In genomic region chr20:19784511-19785172, GRCh38 we compare ENCODE assay signal across 8 cellular contexts. TPM values are rescaled to one million over a fixed set of nuclear protein-coding genes. Genes with fewer than 3 reads are reported as not detected.
DNase-seq lines count a peak whose midpoint lies in the region; ATAC-seq and TF ChIP-seq lines count a peak whose summit lies in the region.

No MANE protein-coding gene starts in this region.

- H3K27ac ChIP-seq in A673 (ENCODE audit: low read depth, low read length, poor library complexity, severe bottlenecking) = peak overlapping the region; percentile 21
- H3K27ac ChIP-seq in SJSA1 = peak overlapping the region; percentile 65
- peak overlapping the region; percentile 74 to 87 for H3K27ac ChIP-seq in lung (ENCODE audit: low read depth in 1 of 2, low read length in 1 of 2)
- H3K27ac ChIP-seq in subcutaneous abdominal adipose tissue (ENCODE audit: low read depth, low read length) = peak overlapping the region; percentile 83

- 18 to 33% methylated on average over 11 of the region's 11 CpGs for WGBS in lung, 2 donors

- peak; percentile 80 for ATAC-seq in lung (ENCODE audit: insufficient read depth, low FRiP score)
- ATAC-seq in GM18870 (IDR thresholded peaks at IDR 0.05; ENCODE audit: unreplicated experiment) = no peak

- H3K4me1 ChIP-seq in A673 (ENCODE audit: insufficient read depth, low read length, poor library complexity, severe bottlenecking) (peaks cover 33% of the 10 kb centered on the region), SJSA1 (replicated peaks) (peaks cover 46% of the 10 kb centered on the region), lung (ENCODE audit: control insufficient read depth in 2 of 2, insufficient read depth in 2 of 2, low read length in 2 of 2) (peaks cover 6 to 9% of the 10 kb centered on the region in 2 donors), subcutaneous abdominal adipose tissue (ENCODE audit: control insufficient read depth in 5 of 5, insufficient read depth in 5 of 5, low read length in 5 of 5) (peaks cover 12 to 36% (median 29%) of the 10 kb centered on the region in 5 donors)

- POLR2A ChIA-PET in A673 (lab: Charles Lee; ENCODE audit: low non-redundant PET) = interaction anchor here (0.7 kb wide), 1 partner anchor 27 kb away, joined by 3 read pairs; no protein-coding TSS in a partner anchor

- peak; percentile 89 for TF ChIP-seq CTCF in A673 (conservative IDR thresholded peaks at IDR 0.05; ENCODE audit: low read depth, low read length)
- TF ChIP-seq CTCF in GM06990 (IDR thresholded peaks at IDR 0.05; ENCODE audit: insufficient read depth, low read length, poor library complexity, severe bottlenecking) = peak; percentile 67
- peak; percentile 57 for TF ChIP-seq CTCF in NB4 (IDR thresholded peaks at IDR 0.05; ENCODE audit: low read depth, low read length)
- peak; percentile 79 for TF ChIP-seq CTCF in lung (IDR thresholded peaks at IDR 0.05; ENCODE audit: control extremely low read depth, extremely low read depth)

- intact Hi-C loops in A673 (cut with micrococcal nuclease; ENCODE audit: unreplicated experiment) = loop anchor here (1.0 to 10.0 kb wide), 2 partner anchors 90 to 211 kb away; no protein-coding TSS in a partner anchor

- TF ChIP-seq POLR2A in NB4 (IDR thresholded peaks at IDR 0.05; ENCODE audit: extremely low read depth, insufficient read length) = no peak

- no TSS peak for BruUV-seq in A673 (replicated peaks; lab: Mats Ljungman, UMichigan)

- no peaks in the 10 kb centered on the region for H3K36me3 ChIP-seq in A673 (ENCODE audit: insufficient read depth, low read length, poor library complexity, severe bottlenecking)
- no peaks in the 10 kb centered on the region for H3K36me3 ChIP-seq in GM06990 (ENCODE audit: control insufficient read depth, insufficient read depth, low read length)
- no peaks in the 10 kb centered on the region for H3K36me3 ChIP-seq in SJSA1
- no peaks in the 10 kb centered on the region for H3K36me3 ChIP-seq in lung (ENCODE audit: control insufficient read depth in 2 of 2, insufficient read depth in 2 of 2, low read length in 2 of 2)
- H3K36me3 ChIP-seq in subcutaneous abdominal adipose tissue (ENCODE audit: control insufficient read depth in 5 of 5, insufficient read depth in 5 of 5, low read length in 5 of 5) = no peaks in the 10 kb centered on the region

- peak; percentile 91 for DNase-seq in A673 (ENCODE audit: low spot score)
- DNase-seq in GM06990 (ENCODE audit: extremely low read depth, insufficient read length) = no peak
- peak; percentile 75 for DNase-seq in NB4 (ENCODE audit: low read depth)
- peak; percentile 86 to 95 for DNase-seq in SJSA1 (ENCODE audit: low read depth in 1 of 2, low spot score in 2 of 2)
- DNase-seq in dermis microvascular lymphatic vessel endothelial cell (ENCODE audit: low read depth in 2 of 2) = peak; percentile 84 to 94
- DNase-seq in lung (ENCODE audit: low spot score) = peak; percentile 60

- H3K9me3 ChIP-seq in A673 (ENCODE audit: low read depth, low read length, poor library complexity, severe bottlenecking) (peaks cover 4% of the 10 kb centered on the region), SJSA1 (replicated peaks) (0 out of 2 replicates have a peak, but pooled peaks cover 2% of the 10 kb centered on the region), lung (ENCODE audit: control insufficient read depth in 2 of 2, insufficient read depth in 1 of 2, low read length in 1 of 2) (peaks cover 0 to 2% of the 10 kb centered on the region in 2 donors), subcutaneous abdominal adipose tissue (ENCODE audit: control insufficient read depth in 5 of 5, low read length in 5 of 5) (peaks cover 0 to 3% (median 0%) of the 10 kb centered on the region in 5 donors)

- H3K4me3 ChIP-seq in A673 (ENCODE audit: low read depth, low read length, poor library complexity, severe bottlenecking) (no peak overlapping the region), GM06990 (replicated peaks; ENCODE audit: low read depth, low read length) (no peak overlapping the region), NB4 (ENCODE audit: low read depth, low read length) (no peak overlapping the region), SJSA1 (no peak overlapping the region), lung (no peak overlapping the region), subcutaneous abdominal adipose tissue (ENCODE audit: low read depth in 1 of 5, low read length in 5 of 5) (peak overlapping the region in 2 of 5 donors; percentile 17 to 25)

- H3K9ac ChIP-seq in subcutaneous abdominal adipose tissue (ENCODE audit: low read length in 5 of 5) = peak overlapping the region in 2 of 5 donors; percentile 11 to 29

- H3K27me3 ChIP-seq in A673 (replicated peaks; ENCODE audit: insufficient read depth, low read depth, low read length, poor library complexity) = no peaks in the 10 kb centered on the region
- no peaks in the 10 kb centered on the region for H3K27me3 ChIP-seq in GM06990 (replicated peaks; ENCODE audit: control insufficient read depth, insufficient read depth, low read length)
- H3K27me3 ChIP-seq in SJSA1 (replicated peaks) = no peaks in the 10 kb centered on the region
- H3K27me3 ChIP-seq in lung (ENCODE audit: control insufficient read depth, insufficient read depth) = no peaks in the 10 kb centered on the region
- H3K27me3 ChIP-seq in subcutaneous abdominal adipose tissue (ENCODE audit: control insufficient read depth in 5 of 5, insufficient read depth in 4 of 5, low read length in 5 of 5) = no peaks in the 10 kb centered on the region

- CTCF ChIA-PET in A673 (lab: Charles Lee) = interaction anchor here (0.7 to 1.0 kb wide), 2 partner anchors 191 to 208 kb away, joined by 3 to 4 read pairs; no protein-coding TSS in a partner anchor

RNA-seq across cellular contexts. Expression of gene RIN2, which starts 26.6 kb away (rescaled TPM):
- 14.6 and 18.5 TPM in 2 replicates for total RNA-seq in A673 (2021)
- total RNA-seq in SJSA1 (2014; rRNA removed; shearing (Covaris generic)) = 15.7 and 19.0 TPM in 2 replicates
- total RNA-seq in dermis microvascular lymphatic vessel endothelial cell = 92.9 and 94.6 TPM in 2 replicates
- total RNA-seq in lung = 10 to 100 TPM; 85.0 to 93.3 TPM
- polyA plus RNA-seq in lung = 10 to 100 TPM; 13.7 to 44.3 TPM

Comparison
In these comparisons a context has a peak if more than half of its experiments do, and no peak if none do; other contexts are left out.
1. H3K27ac ChIP-seq: peak in every context shown above with its lines; median percentile 83 in subcutaneous abdominal adipose tissue; 80 in lung; 65 in SJSA1; 21 in A673.